In genomic region chr2:6653281-6653750, GRCh38 we compare ENCODE assay signal across 14 cellular contexts.
"Had no signal": no experiment of that assay in that cellular context is flagged by ENCODE, and none has a peak within 500 bp of the region (broad histone marks: within the 10 kb centered on the region; RNA-seq: fewer than 3 reads in every experiment).

No MANE protein-coding gene starts in this region.

- H3K27me3 Mint-ChIP-seq: activated B cell treated with CpG ODN at 0.5 μM for 24 hours; activated CD4-positive, alpha-beta T cell treated with anti-CD3 and anti-CD28 coated beads, Interleukin-2, amount 10 ng/mL, durations not matched to agents 24 days and 14 days; activated naive CD4-positive, alpha-beta T cell treated with anti-CD3 and anti-CD28 coated beads, Interleukin-2, amount 10 ng/mL, durations not matched to agents 7 days and 5 days had no signal

- H3K9me3 ChIP-seq: adrenal gland, colonic mucosa, tibial artery, vagina had no signal

- H3K27ac ChIP-seq: adrenal gland, colonic mucosa, foreskin keratinocyte, tibial artery, vagina had no signal

- H3K27me3 ChIP-seq: adrenal gland, colonic mucosa, foreskin keratinocyte, tibial artery, vagina had no signal

- H3K36me3 Mint-ChIP-seq: activated naive CD4-positive, alpha-beta T cell treated with anti-CD3 and anti-CD28 coated beads, Interleukin-2, amount 10 ng/mL, durations not matched to agents 7 days and 5 days had no signal

- H3K4me3 ChIP-seq: adrenal gland, colonic mucosa, tibial artery, vagina had no signal

- DNase-seq: activated B cell treated with CpG ODN at 0.5 μM for 24 hours; activated CD4-positive, alpha-beta T cell treated with anti-CD3 and anti-CD28 coated beads, Interleukin-2, amount 10 ng/mL, durations not matched to agents 24 days and 14 days; activated naive CD4-positive, alpha-beta T cell treated with anti-CD3 and anti-CD28 coated beads, Interleukin-2, amount 10 ng/mL, durations not matched to agents 7 days and 5 days; activated T-cell treated with anti-CD3 and anti-CD28 coated beads for 4 hours; adrenal gland; colonic mucosa; foreskin keratinocyte; kidney; mesendoderm; stimulated activated CD4-positive, alpha-beta T cell treated with anti-CD3 and anti-CD28 coated beads, Interleukin-4, amount 100 ng/mL, for 4 hours; T-helper 2 cell; tibial artery had no signal

- H3K4me3 Mint-ChIP-seq: activated B cell treated with CpG ODN at 0.5 μM for 24 hours; activated CD4-positive, alpha-beta T cell treated with anti-CD3 and anti-CD28 coated beads, Interleukin-2, amount 10 ng/mL, durations not matched to agents 24 days and 14 days; activated naive CD4-positive, alpha-beta T cell treated with anti-CD3 and anti-CD28 coated beads, Interleukin-2, amount 10 ng/mL, durations not matched to agents 7 days and 5 days; activated T-helper 17 cell treated with anti-CD3 and anti-CD28 coated beads, Interleukin-2, amount 50 U/mL, for 72 hours had no signal

- H3K27ac Mint-ChIP-seq: activated B cell treated with CpG ODN at 0.5 μM for 24 hours; activated CD4-positive, alpha-beta T cell treated with anti-CD3 and anti-CD28 coated beads, Interleukin-2, amount 10 ng/mL, durations not matched to agents 24 days and 14 days; activated naive CD4-positive, alpha-beta T cell treated with anti-CD3 and anti-CD28 coated beads, Interleukin-2, amount 10 ng/mL, durations not matched to agents 7 days and 5 days; activated T-helper 17 cell treated with anti-CD3 and anti-CD28 coated beads, Interleukin-2, amount 50 U/mL, for 72 hours had no signal

- H3K4me1 ChIP-seq: adrenal gland, colonic mucosa, foreskin keratinocyte, tibial artery, vagina had no signal

- H3K36me3 ChIP-seq: adrenal gland, colonic mucosa, tibial artery, vagina had no signal

- ATAC-seq: activated T-helper 17 cell treated with anti-CD3 and anti-CD28 coated beads, Interleukin-2, amount 50 U/mL, for 72 hours had no signal

- H3K4me1 Mint-ChIP-seq: activated B cell treated with CpG ODN at 0.5 μM for 24 hours; activated CD4-positive, alpha-beta T cell treated with anti-CD3 and anti-CD28 coated beads, Interleukin-2, amount 10 ng/mL, durations not matched to agents 24 days and 14 days; activated naive CD4-positive, alpha-beta T cell treated with anti-CD3 and anti-CD28 coated beads, Interleukin-2, amount 10 ng/mL, durations not matched to agents 7 days and 5 days; activated T-helper 17 cell treated with anti-CD3 and anti-CD28 coated beads, Interleukin-2, amount 50 U/mL, for 72 hours had no signal

- H3K9me3 Mint-ChIP-seq: activated B cell treated with CpG ODN at 0.5 μM for 24 hours; activated CD4-positive, alpha-beta T cell treated with anti-CD3 and anti-CD28 coated beads, Interleukin-2, amount 10 ng/mL, durations not matched to agents 24 days and 14 days; activated naive CD4-positive, alpha-beta T cell treated with anti-CD3 and anti-CD28 coated beads, Interleukin-2, amount 10 ng/mL, durations not matched to agents 7 days and 5 days; activated T-helper 17 cell treated with anti-CD3 and anti-CD28 coated beads, Interleukin-2, amount 50 U/mL, for 72 hours had no signal
